12 cellular contexts compared by ENCODE assay signal in the genomic region with DNA sequence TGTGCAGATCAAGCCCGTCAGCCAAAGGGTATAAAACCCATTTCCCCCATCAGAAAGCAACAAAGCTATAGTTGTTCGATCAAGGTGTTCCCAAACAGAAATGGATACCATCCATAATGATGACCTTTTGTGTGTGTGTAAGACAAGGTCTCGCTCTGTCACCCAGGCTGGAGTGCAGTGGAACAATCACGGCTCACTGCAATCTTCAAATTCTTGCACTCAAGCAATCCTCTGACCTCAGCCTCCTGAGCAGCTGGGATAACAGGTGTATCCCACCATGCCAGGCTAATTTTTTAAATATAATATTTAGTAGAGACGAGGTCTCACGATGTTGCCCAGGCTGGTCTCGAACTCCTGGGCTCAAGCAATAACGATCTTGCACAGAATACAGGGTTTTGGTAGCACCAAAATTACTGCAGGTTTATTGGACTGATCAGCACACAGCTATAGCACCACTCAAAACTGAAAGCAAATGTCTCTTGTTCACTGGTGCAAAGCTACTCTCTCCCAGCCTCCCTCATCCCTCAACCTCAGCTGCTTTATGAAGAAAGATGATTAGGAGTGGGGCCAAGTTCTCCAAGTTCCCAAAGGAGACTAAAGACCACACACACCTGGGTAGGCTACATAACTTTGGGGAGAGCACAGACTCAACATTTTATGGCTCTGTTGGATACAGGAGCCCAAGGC.
DNase-seq lines count a peak whose midpoint lies in the region; ATAC-seq and TF ChIP-seq lines count a peak whose summit lies in the region.
"Had no signal": no experiment of that assay in that cellular context is flagged by ENCODE, and none has a peak within 500 bp of the region (broad histone marks: within the 10 kb centered on the region; RNA-seq: fewer than 3 reads in every experiment).

No MANE protein-coding gene starts in this region.

- no peak overlapping the region for H3K9ac ChIP-seq in endodermal cell (ENCODE audit: extremely low read depth, low read length, poor library complexity, severe bottlenecking)

- ATAC-seq in left ventricle myocardium superior = no peak
- peak; percentile 38 for ATAC-seq in HG03439 (IDR thresholded peaks at IDR 0.05; ENCODE audit: unreplicated experiment)
- no peak for ATAC-seq in HG03196 (IDR thresholded peaks at IDR 0.05; ENCODE audit: unreplicated experiment)

- 93 to 100% methylated on average over 5 to 8 of the region's 8 CpGs for WGBS in endodermal cell (ENCODE audit: insufficient coverage in 1 of 2, insufficient read length in 1 of 2), 2 experiments

- DNase-seq in cardiac muscle cell (ENCODE audit: low read depth in 1 of 2, low spot score in 1 of 2) (no peak), left ventricle myocardium superior (no peak), endodermal cell (no peak), Kasumi-1 (lab: John Stamatoyannopoulos, UW) (no peak), NCI-H774 (lab: John Stamatoyannopoulos, UW) (no peak)
- DNase-seq: activated T-cell treated with anti-CD3 and anti-CD28 coated beads, Interleukin-2, amount 50 U/mL, for 4 hours; heart left ventricle had no signal

- intact Hi-C loops in left ventricle myocardium superior (cut with micrococcal nuclease) = no loop called here

- H3K27me3 ChIP-seq in cardiac muscle cell = no peaks in the 10 kb centered on the region
- H3K27me3 ChIP-seq in endodermal cell (ENCODE audit: control insufficient read depth, insufficient read depth, low read length, poor library complexity, severe bottlenecking) = no peaks in the 10 kb centered on the region
- H3K27me3 ChIP-seq: heart left ventricle had no signal

- H3K27ac Mint-ChIP-seq in endodermal cell = peak overlapping the region; percentile 33
- H3K27ac Mint-ChIP-seq: nephron had no signal

- H3K36me3 ChIP-seq in cardiac muscle cell (no peaks in the 10 kb centered on the region), endodermal cell (ENCODE audit: control insufficient read depth, insufficient read depth, low read length) (peaks cover 4% of the 10 kb centered on the region)
- H3K36me3 ChIP-seq: HAP-1 had no signal

- H3K4me3 Mint-ChIP-seq in endodermal cell = no peak overlapping the region
- H3K4me3 Mint-ChIP-seq: activated T-cell treated with anti-CD3 and anti-CD28 coated beads, Interleukin-2, amount 50 U/mL, for 4 hours; nephron had no signal

- H3K4me3 ChIP-seq in cardiac muscle cell = no peak overlapping the region
- peak overlapping the region; percentile 47 for H3K4me3 ChIP-seq in endodermal cell (ENCODE audit: low read length)
- H3K4me3 ChIP-seq: HAP-1, heart left ventricle had no signal

- H3K27me3 Mint-ChIP-seq in endodermal cell (ENCODE audit: insufficient read depth) = no peaks in the 10 kb centered on the region

- H3K36me3 Mint-ChIP-seq in endodermal cell (ENCODE audit: low read depth) = no peaks in the 10 kb centered on the region

- H3K9me3 ChIP-seq in cardiac muscle cell (ENCODE audit: low read depth) (no peaks in the 10 kb centered on the region), endodermal cell (ENCODE audit: control insufficient read depth, low read length) (no peaks in the 10 kb centered on the region)
- H3K9me3 ChIP-seq: HAP-1, heart left ventricle had no signal

- no peaks in the 10 kb centered on the region for H3K9me3 Mint-ChIP-seq in endodermal cell
- H3K9me3 Mint-ChIP-seq: activated T-cell treated with anti-CD3 and anti-CD28 coated beads, Interleukin-2, amount 50 U/mL, for 4 hours; nephron had no signal

- H3K27ac ChIP-seq in cardiac muscle cell (peak overlapping the region; percentile 76), endodermal cell (ENCODE audit: low read depth, low read length) (no peak overlapping the region), temporal lobe (ENCODE audit: low read depth, low read length) (peak overlapping the region; percentile 23)
- H3K27ac ChIP-seq: heart left ventricle had no signal

- peaks cover 30% of the 10 kb centered on the region for H3K4me1 ChIP-seq in cardiac muscle cell (ENCODE audit: low read depth)
- peaks cover 12% of the 10 kb centered on the region for H3K4me1 ChIP-seq in endodermal cell (ENCODE audit: control insufficient read depth, insufficient read depth, low read length)

- TF ChIP-seq CTCF in cardiac muscle cell (IDR thresholded peaks at IDR 0.05; ENCODE audit: low read depth, low read length) = no peak
- no peak for TF ChIP-seq CTCF in endodermal cell (conservative IDR thresholded peaks at IDR 0.05)

- peaks cover 26% of the 10 kb centered on the region for H3K4me1 Mint-ChIP-seq in endodermal cell
